8 cellular contexts compared by ENCODE assay signal in the genomic region with DNA sequence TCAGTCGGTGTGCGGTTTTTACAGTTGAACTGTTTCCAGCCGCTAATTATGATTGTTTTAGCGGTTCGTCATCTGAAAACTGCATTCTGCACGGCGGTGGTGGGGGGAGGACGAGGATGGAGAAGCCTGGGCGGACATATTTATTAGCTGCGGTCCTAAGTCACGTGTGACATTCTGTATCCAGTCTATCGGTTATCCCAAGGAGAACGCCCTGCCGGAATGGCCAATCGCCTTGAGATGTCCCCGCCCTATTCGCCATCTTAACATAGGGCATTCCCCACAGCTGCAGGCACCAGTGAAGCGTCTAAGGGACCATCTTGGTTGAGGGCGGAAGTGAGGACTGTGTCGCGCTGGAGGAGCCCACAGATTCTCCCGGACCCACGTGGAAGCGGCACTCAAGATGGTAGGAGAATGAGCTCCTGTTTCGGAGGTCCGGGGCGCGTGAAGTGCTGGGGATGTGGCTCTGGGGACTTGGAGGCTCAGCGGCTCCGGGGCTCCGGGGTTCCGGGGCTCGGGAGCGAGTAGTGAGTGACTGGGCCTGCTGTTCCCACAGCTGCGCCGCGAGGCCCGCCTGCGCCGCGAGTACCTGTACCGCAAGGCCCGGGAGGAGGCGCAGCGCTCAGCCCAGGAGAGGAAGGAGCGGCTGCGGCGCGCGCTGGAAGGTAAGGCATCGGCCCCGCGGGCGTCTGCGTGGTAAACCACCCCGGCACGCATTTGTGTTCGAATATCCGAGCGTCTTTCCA. TPM values are rescaled to one million over a fixed set of nuclear protein-coding genes. Genes with fewer than 3 reads are reported as not detected.
A peak's percentile ranks its signal among the peaks of the same experiment; 100 is the strongest.
DNase-seq lines count a peak whose midpoint lies in the region; ATAC-seq and TF ChIP-seq lines count a peak whose summit lies in the region.

A gene with protein sequence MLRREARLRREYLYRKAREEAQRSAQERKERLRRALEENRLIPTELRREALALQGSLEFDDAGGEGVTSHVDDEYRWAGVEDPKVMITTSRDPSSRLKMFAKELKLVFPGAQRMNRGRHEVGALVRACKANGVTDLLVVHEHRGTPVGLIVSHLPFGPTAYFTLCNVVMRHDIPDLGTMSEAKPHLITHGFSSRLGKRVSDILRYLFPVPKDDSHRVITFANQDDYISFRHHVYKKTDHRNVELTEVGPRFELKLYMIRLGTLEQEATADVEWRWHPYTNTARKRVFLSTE (plus strand): TSS at position 365 of the 743 bp plus-strand sequence. CDS start 36 bp downstream, at position 401.

- peak within 1 kb of the TSS; percentile 87 for H2AFZ ChIP-seq in DND-41 (ENCODE audit: low read depth, low read length)
- peak within 1 kb of the TSS; percentile 60 for H2AFZ ChIP-seq in Karpas-422 (ENCODE audit: low read length)

- peak within 1 kb of the TSS; percentile 100 for H3K4me3 Mint-ChIP-seq in activated T-helper 1 cell treated with anti-CD3 and anti-CD28 coated beads, Interleukin-12 subunit alpha, Interleukin-12 subunit beta, Interleukin-2, Interleukin-4 antibody, amounts not matched to agents 30 ng/mL and 10 ng/mL and 1 ng/mL, durations not matched to agents 14 hours and 24 hours and 36 hours
- peak within 1 kb of the TSS; percentile 94 to 100 (median 99) for H3K4me3 Mint-ChIP-seq in naive thymus-derived CD4-positive, alpha-beta T cell

- TF ChIP-seq CTCF in DND-41 (IDR thresholded peaks at IDR 0.05; ENCODE audit: borderline replicate concordance, extremely low read depth, low read length, poor library complexity, severe bottlenecking): peak; percentile 37

- ATAC-seq in DND-41 (ENCODE audit: insufficient read depth, low read depth): peak; percentile 90
- peak; percentile 86 for ATAC-seq in GM21786 (IDR thresholded peaks at IDR 0.05; ENCODE audit: unreplicated experiment)
- ATAC-seq in naive thymus-derived CD4-positive, alpha-beta T cell: peak; percentile 93

- H3K4me1 ChIP-seq in DND-41 (ENCODE audit: insufficient read depth, low read length) (peaks cover 35% of the 10 kb centered on the region), Karpas-422 (ENCODE audit: low read length) (peaks cover 60% of the 10 kb centered on the region)
- H3K4me1 ChIP-seq in naive thymus-derived CD4-positive, alpha-beta T cell (ENCODE audit: control insufficient read depth in 2 of 2, insufficient read depth in 2 of 2, low read length in 2 of 2): peaks cover 10 to 19% of the 10 kb centered on the region in 2 donors

- peaks cover 24% of the 10 kb centered on the region for H4K20me1 ChIP-seq in DND-41 (ENCODE audit: insufficient read depth, low read length)
- H4K20me1 ChIP-seq in Karpas-422 (ENCODE audit: insufficient read depth, low read depth, low read length): no peaks in the 10 kb centered on the region

- H3K27ac Mint-ChIP-seq in activated T-helper 1 cell treated with anti-CD3 and anti-CD28 coated beads, Interleukin-12 subunit alpha, Interleukin-12 subunit beta, Interleukin-2, Interleukin-4 antibody, amounts not matched to agents 30 ng/mL and 10 ng/mL and 1 ng/mL, durations not matched to agents 14 hours and 24 hours and 36 hours: peak within 1 kb of the TSS; percentile 97
- peak within 1 kb of the TSS; percentile 98 to 100 (median 99) for H3K27ac Mint-ChIP-seq in naive thymus-derived CD4-positive, alpha-beta T cell

- CTCF ChIA-PET in naive thymus-derived CD4-positive, alpha-beta T cell (lab: Charles Lee): interaction anchor here (1.0 to 3.5 kb wide), 9 partner anchors 9 to 466 kb away, joined by 3 to 19 read pairs (median 7); a partner anchor contains a TSS

- H3K27me3 Mint-ChIP-seq in activated T-helper 1 cell treated with anti-CD3 and anti-CD28 coated beads, Interleukin-12 subunit alpha, Interleukin-12 subunit beta, Interleukin-2, Interleukin-4 antibody, amounts not matched to agents 30 ng/mL and 10 ng/mL and 1 ng/mL, durations not matched to agents 14 hours and 24 hours and 36 hours (ENCODE audit: insufficient read depth): no peaks in the 10 kb centered on the region
- H3K27me3 Mint-ChIP-seq in naive thymus-derived CD4-positive, alpha-beta T cell: peaks cover 0 to 2% (median 0%) of the 10 kb centered on the region in 5 donors

- H3K36me3 ChIP-seq in DND-41 (ENCODE audit: insufficient read depth, low read length): peaks cover 65% of the 10 kb centered on the region
- H3K36me3 ChIP-seq in Karpas-422 (ENCODE audit: insufficient read depth, low read length): peaks cover 48% of the 10 kb centered on the region
- H3K36me3 ChIP-seq in naive thymus-derived CD4-positive, alpha-beta T cell (ENCODE audit: control insufficient read depth in 2 of 3, insufficient read depth in 3 of 3, low read length in 3 of 3): peaks cover 21 to 63% (median 26%) of the 10 kb centered on the region in 3 experiments

- peaks cover 21% of the 10 kb centered on the region for H3K4me1 Mint-ChIP-seq in activated T-helper 1 cell treated with anti-CD3 and anti-CD28 coated beads, Interleukin-12 subunit alpha, Interleukin-12 subunit beta, Interleukin-2, Interleukin-4 antibody, amounts not matched to agents 30 ng/mL and 10 ng/mL and 1 ng/mL, durations not matched to agents 14 hours and 24 hours and 36 hours (ENCODE audit: low read depth)
- peaks cover 17 to 51% (median 37%) of the 10 kb centered on the region in 7 donors for H3K4me1 Mint-ChIP-seq in naive thymus-derived CD4-positive, alpha-beta T cell

- intact Hi-C loops in activated T-helper 1 cell treated with anti-CD3 and anti-CD28 coated beads, Interleukin-12 subunit alpha, Interleukin-12 subunit beta, Interleukin-2, Interleukin-4 antibody, amounts not matched to agents 30 ng/mL and 10 ng/mL and 1 ng/mL, durations not matched to agents 14 hours and 24 hours and 36 hours (cut with micrococcal nuclease): loop anchor here (1.0 to 10.0 kb wide), 10 partner anchors 13 to 1342 kb away; a partner anchor contains a TSS
- intact Hi-C loops in naive thymus-derived CD4-positive, alpha-beta T cell (cut with micrococcal nuclease): loop anchor here (1.0 to 2.0 kb wide), 16 partner anchors 10 to 1150 kb away; a partner anchor contains a TSS

- H3K79me2 ChIP-seq in DND-41 (ENCODE audit: insufficient read depth, low read length) (peaks cover 36% of the 10 kb centered on the region), Karpas-422 (ENCODE audit: low read length) (peaks cover 49% of the 10 kb centered on the region)

- peaks cover 49% of the 10 kb centered on the region for H3K36me3 Mint-ChIP-seq in activated T-helper 1 cell treated with anti-CD3 and anti-CD28 coated beads, Interleukin-12 subunit alpha, Interleukin-12 subunit beta, Interleukin-2, Interleukin-4 antibody, amounts not matched to agents 30 ng/mL and 10 ng/mL and 1 ng/mL, durations not matched to agents 14 hours and 24 hours and 36 hours (ENCODE audit: low read depth)
- peaks cover 8 to 50% (median 34%) of the 10 kb centered on the region in 5 donors for H3K36me3 Mint-ChIP-seq in naive thymus-derived CD4-positive, alpha-beta T cell

- no peaks in the 10 kb centered on the region for H3K9me3 Mint-ChIP-seq in activated T-helper 1 cell treated with anti-CD3 and anti-CD28 coated beads, Interleukin-12 subunit alpha, Interleukin-12 subunit beta, Interleukin-2, Interleukin-4 antibody, amounts not matched to agents 30 ng/mL and 10 ng/mL and 1 ng/mL, durations not matched to agents 14 hours and 24 hours and 36 hours
- peaks cover 0 to 4% (median 0%) of the 10 kb centered on the region in 11 donors for H3K9me3 Mint-ChIP-seq in naive thymus-derived CD4-positive, alpha-beta T cell

- DNase-seq in DND-41 (peak; percentile 97), Karpas-422 (peak; percentile 99), RKO (ENCODE audit: low spot score) (peak; percentile 99), fibroblast of gingiva (ENCODE audit: low read depth) (peak; percentile 99)
- DNase-seq in activated T-helper 1 cell treated with anti-CD3 and anti-CD28 coated beads, Interleukin-12 subunit alpha, Interleukin-12 subunit beta, Interleukin-2, Interleukin-4 antibody, amounts not matched to agents 30 ng/mL and 10 ng/mL and 1 ng/mL, durations not matched to agents 14 hours and 24 hours and 36 hours (ENCODE audit: low spot score): peak; percentile 95
- peak; percentile 83 to 98 (median 96) for DNase-seq in naive thymus-derived CD4-positive, alpha-beta T cell
- DNase-seq in stimulated activated naive CD4-positive, alpha-beta T cell (lab: John Stamatoyannopoulos, UW): peak; percentile 89 to 97 (median 96)

- no peaks in the 10 kb centered on the region for H3K9me3 ChIP-seq in DND-41 (ENCODE audit: insufficient read depth, low read length, severe bottlenecking)
- no peaks in the 10 kb centered on the region for H3K9me3 ChIP-seq in Karpas-422 (ENCODE audit: low read length)
- H3K9me3 ChIP-seq in naive thymus-derived CD4-positive, alpha-beta T cell (ENCODE audit: control insufficient read depth in 2 of 3, low read length in 3 of 3): no peaks in the 10 kb centered on the region

- peak within 1 kb of the TSS; percentile 56 to 89 for H3K4me3 ChIP-seq in DND-41 (ENCODE audit: low read depth in 1 of 2, low read length in 2 of 2)
- H3K4me3 ChIP-seq in Karpas-422 (ENCODE audit: low read length): peak within 1 kb of the TSS; percentile 95
- peak within 1 kb of the TSS; percentile 80 for H3K4me3 ChIP-seq in naive thymus-derived CD4-positive, alpha-beta T cell (ENCODE audit: low read length)

- H3K4me2 ChIP-seq in DND-41 (ENCODE audit: insufficient read depth, low read length) (peak within 1 kb of the TSS; percentile 89), Karpas-422 (ENCODE audit: low read depth, low read length, poor library complexity, severe bottlenecking) (peak within 1 kb of the TSS; percentile 73)

- POLR2A ChIA-PET in naive thymus-derived CD4-positive, alpha-beta T cell (lab: Charles Lee): interaction anchor here (0.7 to 5.2 kb wide), 19 partner anchors 9 to 1150 kb away, joined by 3 to 92 read pairs (median 5); a partner anchor contains a TSS

- H3K9ac ChIP-seq in DND-41 (ENCODE audit: low read depth, low read length): peak within 1 kb of the TSS; percentile 64
- H3K9ac ChIP-seq in Karpas-422 (ENCODE audit: low read length): peak within 1 kb of the TSS; percentile 97

- H3K27ac ChIP-seq in DND-41 (ENCODE audit: low read length): peak within 1 kb of the TSS; percentile 94
- H3K27ac ChIP-seq in Karpas-422 (ENCODE audit: low read length): peak within 1 kb of the TSS; percentile 96
- peak within 1 kb of the TSS; percentile 97 for H3K27ac ChIP-seq in naive thymus-derived CD4-positive, alpha-beta T cell (ENCODE audit: low read depth, low read length)

- no peaks in the 10 kb centered on the region for H3K9me2 ChIP-seq in Karpas-422 (replicated peaks; ENCODE audit: insufficient read depth, low read length)

- no peaks in the 10 kb centered on the region for H3K27me3 ChIP-seq in DND-41 (ENCODE audit: insufficient read depth, low read length, poor library complexity)
- no peaks in the 10 kb centered on the region for H3K27me3 ChIP-seq in Karpas-422 (ENCODE audit: low read length)
- no peaks in the 10 kb centered on the region for H3K27me3 ChIP-seq in naive thymus-derived CD4-positive, alpha-beta T cell (ENCODE audit: control insufficient read depth in 2 of 2, insufficient read depth in 2 of 2, low read length in 2 of 2)

RNA-seq across cellular contexts. Expression of the gene that starts here (rescaled TPM):
- 233 and 379 TPM in 2 replicates for total RNA-seq in Karpas-422 (2014; rRNA removed; shearing (Covaris generic); ENCODE audit: low replicate concordance)
- total RNA-seq in activated T-helper 1 cell treated with anti-CD3 and anti-CD28 coated beads, Interleukin-12 subunit alpha, Interleukin-12 subunit beta, Interleukin-2, Interleukin-4 antibody, amounts not matched to agents 30 ng/mL and 10 ng/mL and 1 ng/mL, durations not matched to agents 14 hours and 24 hours and 36 hours: 169 and 184 TPM in 2 replicates
- total RNA-seq in naive thymus-derived CD4-positive, alpha-beta T cell: 10 to 100 TPM; 69.9 to 88.5 (median 79.3) TPM
- polyA plus RNA-seq in naive thymus-derived CD4-positive, alpha-beta T cell: 10 to 100 TPM; 76.3 to 82.7 TPM

Comparison
In these comparisons a context has a peak if more than half of its experiments do, and no peak if none do; other contexts are left out.
1. Peak in every context shown above with its lines: DNase-seq, ATAC-seq, H3K4me3 ChIP-seq and H3K27ac ChIP-seq.